Comparison of ENCODE assay signal across 17 cellular contexts in genomic region chr1:198435044-198435443, GRCh38.
DNase-seq lines count a peak whose midpoint lies in the region; ATAC-seq, FAIRE-seq and TF ChIP-seq lines count a peak whose summit lies in the region.
"Had no signal": no experiment of that assay in that cellular context is flagged by ENCODE, and none has a peak within 500 bp of the region (broad histone marks: within the 10 kb centered on the region; RNA-seq: fewer than 3 reads in every experiment).

No MANE protein-coding gene starts in this region.

- no peaks in the 10 kb centered on the region for H3F3A ChIP-seq in SK-N-SH (replicated peaks; ENCODE audit: insufficient read depth)

- H3K79me2 ChIP-seq in SK-N-SH (ENCODE audit: insufficient read depth) (no peaks in the 10 kb centered on the region), keratinocyte (ENCODE audit: control insufficient read depth, insufficient read depth, low read length) (no peaks in the 10 kb centered on the region)

- no peaks in the 10 kb centered on the region for H3K9me2 ChIP-seq in SK-N-SH

- dilution Hi-C loops in keratinocyte (cut with MboI; ENCODE audit: extremely low pct_ligation_motif_present, low sequenced_read_pairs), result no loop called here

- peak; percentile 5 for FAIRE-seq in keratinocyte (lab: Jason Lieb, UNC)
- FAIRE-seq: HepG2, HTR-8/SVneo had no signal

- POLR2A ChIA-PET in SK-N-SH (lab: Yijun Ruan, JAX), result no interaction called here

- no peaks in the 10 kb centered on the region for H3K9me1 ChIP-seq in keratinocyte (ENCODE audit: control insufficient read depth, extremely low read depth, insufficient read depth, low read length)

- H3K27ac ChIP-seq in SK-N-SH (ENCODE audit: low read depth in 2 of 2, low read length in 1 of 2), result no peak overlapping the region
- no peak overlapping the region for H3K27ac ChIP-seq in keratinocyte (ENCODE audit: control insufficient read depth, insufficient read depth, low read length)
- H3K27ac ChIP-seq: 22Rv1 had no signal

- ATAC-seq in SK-N-SH treated with all-trans-retinoic acid at 6 μM for 48 hours, result no peak
- ATAC-seq in GM21360 (IDR thresholded peaks at IDR 0.05; ENCODE audit: unreplicated experiment), result no peak
- ATAC-seq in GM18867 (IDR thresholded peaks at IDR 0.05; ENCODE audit: unreplicated experiment), result no peak
- ATAC-seq: CD8-positive, alpha-beta T cell; HepG2 had no signal

- TF ChIP-seq CTCF in SK-N-SH (IDR thresholded peaks at IDR 0.05), result no peak
- no peak for TF ChIP-seq CTCF in keratinocyte (optimal IDR thresholded peaks at IDR 0.05 in 1 of 3, IDR thresholded peaks at IDR 0.05 in 1 of 3, conservative IDR thresholded peaks at IDR 0.05 in 1 of 3; ENCODE audit: extremely low read depth in 1 of 3, insufficient read depth in 2 of 3, low read length in 3 of 3)

- H3K9ac ChIP-seq in SK-N-SH (no peak overlapping the region), keratinocyte (ENCODE audit: control insufficient read depth, extremely low read depth, insufficient read depth, low read length) (no peak overlapping the region)

- H3K4me2 ChIP-seq in SK-N-SH (no peak overlapping the region), keratinocyte (ENCODE audit: control insufficient read depth, extremely low read depth, insufficient read depth, low read depth, low read length) (no peak overlapping the region)

- TF ChIP-seq RAD21 in SK-N-SH (IDR thresholded peaks at IDR 0.05; ENCODE audit: low read length), result no peak

- H4K20me1 ChIP-seq in SK-N-SH (ENCODE audit: insufficient read depth) (no peaks in the 10 kb centered on the region), keratinocyte (ENCODE audit: control insufficient read depth, extremely low read depth, insufficient read depth, low read length) (no peaks in the 10 kb centered on the region)

- H3K9me3 ChIP-seq in SK-N-SH (no peaks in the 10 kb centered on the region), keratinocyte (ENCODE audit: control insufficient read depth, low read depth, low read length) (no peaks in the 10 kb centered on the region)

- CTCF ChIA-PET in SK-N-SH (lab: Yijun Ruan, JAX), result no interaction called here

- H3K36me3 ChIP-seq in SK-N-SH (replicated peaks in 1 of 2; ENCODE audit: control insufficient read depth in 1 of 2, insufficient read depth in 2 of 2, low read length in 1 of 2) (no peaks in the 10 kb centered on the region), keratinocyte (ENCODE audit: control insufficient read depth in 2 of 2, extremely low read depth in 1 of 2, insufficient read depth in 2 of 2, low read length in 2 of 2) (no peaks in the 10 kb centered on the region)

- TF ChIP-seq EP300 in SK-N-SH (IDR thresholded peaks at IDR 0.05; ENCODE audit: borderline replicate concordance in 1 of 2, low read depth in 1 of 2, low read length in 1 of 2), result no peak

- H3K4me3 ChIP-seq in SK-N-SH (ENCODE audit: low read depth in 2 of 2, low read length in 1 of 2), result no peak overlapping the region
- no peak overlapping the region for H3K4me3 ChIP-seq in keratinocyte (ENCODE audit: control insufficient read depth in 2 of 3, extremely low read depth in 1 of 3, insufficient read depth in 2 of 3, low read depth in 1 of 3, low read length in 3 of 3)

- DNase-seq in SK-N-SH (no peak), dermis microvascular lymphatic vessel endothelial cell (ENCODE audit: low read depth in 2 of 2) (peak; percentile 52 to 67), keratinocyte (ENCODE audit: low read depth, low spot score) (no peak), NCI-H2081 (lab: John Stamatoyannopoulos, UW) (no peak), iPS-NIHi11 (ENCODE audit: low spot score) (no peak)
- DNase-seq: CD8-positive, alpha-beta T cell; COR-L47; DMS53; GF-D8; GOT3; H9 had no signal

- H2AFZ ChIP-seq in SK-N-SH (ENCODE audit: low read depth) (0 out of 2 replicates have a peak overlapping the region, but pooled peaks have one; percentile 5), keratinocyte (ENCODE audit: control insufficient read depth, low read length) (no peak overlapping the region)

- H3K27me3 ChIP-seq in SK-N-SH (ENCODE audit: insufficient read depth) (no peaks in the 10 kb centered on the region), keratinocyte (ENCODE audit: control insufficient read depth, extremely low read depth, insufficient read depth, low read length) (no peaks in the 10 kb centered on the region)

- H3K4me1 ChIP-seq in SK-N-SH (ENCODE audit: control insufficient read depth in 1 of 2, insufficient read depth in 2 of 2, low read depth in 1 of 2, low read length in 1 of 2) (no peaks in the 10 kb centered on the region), keratinocyte (ENCODE audit: control insufficient read depth, extremely low read depth, insufficient read depth, low read length) (peaks cover 5% of the 10 kb centered on the region)

TF ChIP-seq in SK-N-SH, 30 proteins besides CTCF, POLR2A, EP300 and RAD21:
- TF ChIP-seq ZBTB33 (IDR thresholded peaks at IDR 0.05; ENCODE audit: borderline replicate concordance, low read depth) (no peak), MAX (IDR thresholded peaks at IDR 0.05; ENCODE audit: low read depth) (no peak), SIN3A (IDR thresholded peaks at IDR 0.05; ENCODE audit: borderline replicate concordance, low read depth, low read length) (no peak), GABPA (IDR thresholded peaks at IDR 0.05; ENCODE audit: low read depth) (no peak), TEAD4 (IDR thresholded peaks at IDR 0.05; ENCODE audit: borderline replicate concordance, insufficient read depth) (no peak), RCOR1 (IDR thresholded peaks at IDR 0.05; ENCODE audit: low read length) (no peak), MEF2A (IDR thresholded peaks at IDR 0.05; ENCODE audit: borderline replicate concordance, low read depth) (no peak), JUND (IDR thresholded peaks at IDR 0.05) (no peak)
TF ChIP-seq in SK-N-SH: peak in this region for 0.

TF ChIP-seq in SK-N-SH treated with all-trans-retinoic acid at 6 μM for 48 hours, 23 proteins besides CTCF, POLR2A, EP300 and RAD21 (continues in another document):
- no peak for TF ChIP-seq ARNTL (CRISPR knock-in tag; IDR thresholded peaks at IDR 0.05; ENCODE audit: borderline replicate concordance, low read depth)
- TF ChIP-seq RARB (CRISPR knock-in tag; IDR thresholded peaks at IDR 0.05), result no peak
- TF ChIP-seq PATZ1 (CRISPR knock-in tag; IDR thresholded peaks at IDR 0.05; ENCODE audit: borderline replicate concordance), result no peak
- TF ChIP-seq CREB5 (CRISPR knock-in tag; IDR thresholded peaks at IDR 0.05; ENCODE audit: low read depth), result no peak
- no peak for TF ChIP-seq OSR1 (CRISPR knock-in tag; IDR thresholded peaks at IDR 0.05)
- TF ChIP-seq ESRRG (CRISPR knock-in tag; IDR thresholded peaks at IDR 0.05), result no peak
- TF ChIP-seq POU6F1 (CRISPR knock-in tag; IDR thresholded peaks at IDR 0.05; ENCODE audit: borderline replicate concordance, low read depth), result no peak
- no peak for TF ChIP-seq GLIS3 (CRISPR knock-in tag; IDR thresholded peaks at IDR 0.05)
- no peak for TF ChIP-seq CSDC2 (CRISPR knock-in tag; IDR thresholded peaks at IDR 0.05)

Comparison
In these comparisons a context has a peak if more than half of its experiments do, and no peak if none do; other contexts are left out.
1. DNase-seq: peak in dermis microvascular lymphatic vessel endothelial cell (2 of 2); none in SK-N-SH (single experiment), keratinocyte (single experiment), NCI-H2081 (0 of 2) and iPS-NIHi11 (single experiment).